16 cellular contexts compared by ENCODE assay signal in genomic region chr13:31138515-31138914, GRCh38. TPM values are rescaled to one million over a fixed set of nuclear protein-coding genes. Genes with fewer than 3 reads are reported as not detected.
A peak's percentile ranks its signal among the peaks of the same experiment; 100 is the strongest.
DNase-seq lines count a peak whose midpoint lies in the region; ATAC-seq, FAIRE-seq and TF ChIP-seq lines count a peak whose summit lies in the region.
"Had no signal": no experiment of that assay in that cellular context is flagged by ENCODE, and none has a peak within 500 bp of the region (broad histone marks: within the 10 kb centered on the region; RNA-seq: fewer than 3 reads in every experiment).

No MANE protein-coding gene starts in this region.

- no peak overlapping the region for H3K23ac ChIP-seq in trophoblast cell (ENCODE audit: low read length)

- H4K8ac ChIP-seq in trophoblast cell (ENCODE audit: low read depth, low read length), result no peak overlapping the region

- POLR2A ChIA-PET in CD8-positive, alpha-beta T cell (lab: Charles Lee), result no interaction called here
- POLR2A ChIA-PET in activated naive CD8-positive, alpha-beta T cell treated with anti-CD3 and anti-CD28 coated beads, Interleukin-2, amount 10 ng/mL, durations not matched to agents 7 days and 5 days (lab: Charles Lee), result no interaction called here
- POLR2A ChIA-PET in endothelial cell of umbilical vein (lab: Charles Lee), result interaction anchor here (1.1 kb wide), 1 partner anchor 14 kb away, joined by 3 read pairs; no protein-coding TSS in a partner anchor

- H3K4me3 Mint-ChIP-seq in CD8-positive, alpha-beta T cell, result no peak overlapping the region
- no peak overlapping the region for H3K4me3 Mint-ChIP-seq in activated naive CD8-positive, alpha-beta T cell treated with anti-CD3 and anti-CD28 coated beads, Interleukin-2, amount 10 ng/mL, durations not matched to agents 7 days and 5 days
- H3K4me3 Mint-ChIP-seq: B cell; CD4-positive, alpha-beta memory T cell had no signal

- H3K27ac Mint-ChIP-seq in CD8-positive, alpha-beta T cell, result peak overlapping the region; percentile 27
- H3K27ac Mint-ChIP-seq in activated naive CD8-positive, alpha-beta T cell treated with anti-CD3 and anti-CD28 coated beads, Interleukin-2, amount 10 ng/mL, durations not matched to agents 7 days and 5 days, result peak overlapping the region; percentile 60
- H3K27ac Mint-ChIP-seq: B cell had no signal

- no peaks in the 10 kb centered on the region for H3K4me1 ChIP-seq in CD8-positive, alpha-beta T cell (ENCODE audit: insufficient read depth, low read length)
- no peaks in the 10 kb centered on the region for H3K4me1 ChIP-seq in endothelial cell of umbilical vein (ENCODE audit: control insufficient read depth, extremely low read depth, insufficient read depth, low read length)
- no peaks in the 10 kb centered on the region for H3K4me1 ChIP-seq in trophoblast cell (ENCODE audit: control insufficient read depth in 1 of 2, insufficient read depth in 2 of 2, low read length in 2 of 2)

- no peak for TF ChIP-seq CTCF in CD8-positive, alpha-beta T cell (IDR thresholded peaks at IDR 0.05)
- no peak for TF ChIP-seq CTCF in endothelial cell of umbilical vein (IDR thresholded peaks at IDR 0.05; ENCODE audit: extremely low read depth in 1 of 2, insufficient read depth in 1 of 2, low read depth in 1 of 2, low read length in 2 of 2)

- no peak overlapping the region for H3K4me3 ChIP-seq in CD8-positive, alpha-beta T cell (ENCODE audit: low read depth, low read length)
- H3K4me3 ChIP-seq in endothelial cell of umbilical vein (replicated peaks in 1 of 3; ENCODE audit: insufficient read depth in 1 of 3, low read depth in 1 of 3, low read length in 3 of 3) (no peak overlapping the region), trophoblast cell (ENCODE audit: low read depth, low read length) (no peak overlapping the region)
- H3K4me3 ChIP-seq: K562, PC-9 had no signal

- intact Hi-C loops in CD8-positive, alpha-beta T cell (cut with DNase I, micrococcal nuclease), result no loop called here
- intact Hi-C loops in endothelial cell of umbilical vein (cut with micrococcal nuclease), result no loop called here

- H3K79me1 ChIP-seq in trophoblast cell (ENCODE audit: low read length), result no peaks in the 10 kb centered on the region

- no peaks in the 10 kb centered on the region for H3K9me1 ChIP-seq in endothelial cell of umbilical vein (replicated peaks; ENCODE audit: control insufficient read depth, extremely low read depth, insufficient read depth, low read length)

- H2BK12ac ChIP-seq in trophoblast cell (ENCODE audit: low read length), result no peak overlapping the region

- no peak overlapping the region for H4K12ac ChIP-seq in trophoblast cell (ENCODE audit: low read depth, low read length)

- no peak for ATAC-seq in CD8-positive, alpha-beta T cell
- ATAC-seq in activated naive CD8-positive, alpha-beta T cell treated with anti-CD3 and anti-CD28 coated beads, Interleukin-2, amount 10 ng/mL, durations not matched to agents 7 days and 5 days (ENCODE audit: low read depth), result no peak
- no peak for ATAC-seq in HG03045 (IDR thresholded peaks at IDR 0.05; ENCODE audit: unreplicated experiment)
- ATAC-seq: K562 had no signal

- H2AK5ac ChIP-seq in trophoblast cell (ENCODE audit: low read length), result no peak overlapping the region

- H3K27ac ChIP-seq in CD8-positive, alpha-beta T cell (ENCODE audit: low read depth, low read length), result no peak overlapping the region
- H3K27ac ChIP-seq in KOPT-K1 (ENCODE audit: low read depth, low read length, poor library complexity, severe bottlenecking) (peak overlapping the region; percentile 98), endothelial cell of umbilical vein (ENCODE audit: insufficient read depth, low read depth, low read length) (no peak overlapping the region), trophoblast cell (ENCODE audit: low read depth, low read length) (no peak overlapping the region)
- H3K27ac ChIP-seq: PC-9 had no signal

- no peak overlapping the region for H2BK120ac ChIP-seq in trophoblast cell (ENCODE audit: insufficient read depth, low read length, poor library complexity)

- peaks cover 13% of the 10 kb centered on the region for H3K4me1 Mint-ChIP-seq in CD8-positive, alpha-beta T cell (ENCODE audit: low read depth)
- peaks cover 33% of the 10 kb centered on the region for H3K4me1 Mint-ChIP-seq in activated naive CD8-positive, alpha-beta T cell treated with anti-CD3 and anti-CD28 coated beads, Interleukin-2, amount 10 ng/mL, durations not matched to agents 7 days and 5 days
- H3K4me1 Mint-ChIP-seq: B cell had no signal

- no peak overlapping the region for H3K4ac ChIP-seq in trophoblast cell (ENCODE audit: low read depth, low read length)

- H3K36me3 Mint-ChIP-seq in CD8-positive, alpha-beta T cell, result peaks cover 84% of the 10 kb centered on the region
- peaks cover 53% of the 10 kb centered on the region for H3K36me3 Mint-ChIP-seq in activated naive CD8-positive, alpha-beta T cell treated with anti-CD3 and anti-CD28 coated beads, Interleukin-2, amount 10 ng/mL, durations not matched to agents 7 days and 5 days

- peaks cover 10% of the 10 kb centered on the region for H3K79me2 ChIP-seq in endothelial cell of umbilical vein (ENCODE audit: control insufficient read depth, insufficient read depth, low read length)
- H3K79me2 ChIP-seq in trophoblast cell (ENCODE audit: control insufficient read depth, insufficient read depth, low read length, poor library complexity), result no peaks in the 10 kb centered on the region

- H2AFZ ChIP-seq in endothelial cell of umbilical vein (ENCODE audit: low read depth, low read length) (no peak overlapping the region), trophoblast cell (ENCODE audit: insufficient read depth, low read length, poor library complexity) (no peak overlapping the region)
- H2AFZ ChIP-seq: PC-9 had no signal

- CTCF ChIA-PET in CD8-positive, alpha-beta T cell (lab: Charles Lee), result no interaction called here
- CTCF ChIA-PET in endothelial cell of umbilical vein (lab: Charles Lee), result interaction anchor here (1.2 to 1.9 kb wide), 2 partner anchors 15 to 94 kb away, joined by 4 read pairs; no protein-coding TSS in a partner anchor

- no peak overlapping the region for H2BK5ac ChIP-seq in trophoblast cell (ENCODE audit: low read depth, low read length, poor library complexity)

- H4K91ac ChIP-seq in trophoblast cell (ENCODE audit: low read depth, low read length), result no peak overlapping the region

- no peaks in the 10 kb centered on the region for H3K27me3 ChIP-seq in CD8-positive, alpha-beta T cell (ENCODE audit: insufficient read depth, low read length)
- H3K27me3 ChIP-seq in endothelial cell of umbilical vein (ENCODE audit: control insufficient read depth in 2 of 2, insufficient read depth in 2 of 2, low read length in 2 of 2) (no peaks in the 10 kb centered on the region), trophoblast cell (ENCODE audit: insufficient read depth, low read length) (no peaks in the 10 kb centered on the region)

- H3K4me2 ChIP-seq in endothelial cell of umbilical vein (ENCODE audit: insufficient read depth, low read length) (no peak overlapping the region), trophoblast cell (ENCODE audit: low read length) (no peak overlapping the region)
- H3K4me2 ChIP-seq: PC-9 had no signal

- no peak overlapping the region for H3K14ac ChIP-seq in trophoblast cell (ENCODE audit: low read length)

- H4K20me1 ChIP-seq in endothelial cell of umbilical vein (replicated peaks; ENCODE audit: control insufficient read depth, extremely low read depth, insufficient read depth, low read length), result no peaks in the 10 kb centered on the region

- no peaks in the 10 kb centered on the region for H3K27me3 Mint-ChIP-seq in CD8-positive, alpha-beta T cell (ENCODE audit: low read depth)
- H3K27me3 Mint-ChIP-seq in activated naive CD8-positive, alpha-beta T cell treated with anti-CD3 and anti-CD28 coated beads, Interleukin-2, amount 10 ng/mL, durations not matched to agents 7 days and 5 days, result no peaks in the 10 kb centered on the region
- H3K27me3 Mint-ChIP-seq: B cell; CD4-positive, alpha-beta memory T cell had no signal

- peaks cover 48% of the 10 kb centered on the region for H3K36me3 ChIP-seq in CD8-positive, alpha-beta T cell (ENCODE audit: insufficient read depth, low read length)
- H3K36me3 ChIP-seq in KOPT-K1 (ENCODE audit: insufficient read depth, low read length), result peaks cover 86% of the 10 kb centered on the region
- peaks cover 12 to 34% of the 10 kb centered on the region in 2 experiments for H3K36me3 ChIP-seq in endothelial cell of umbilical vein (ENCODE audit: control insufficient read depth in 2 of 2, extremely low read depth in 1 of 2, insufficient read depth in 2 of 2, low read length in 2 of 2)
- H3K36me3 ChIP-seq in trophoblast cell (ENCODE audit: control insufficient read depth in 1 of 2, insufficient read depth in 2 of 2, low read length in 2 of 2), result peaks cover 0 to 20% of the 10 kb centered on the region in 2 experiments

- H3K9me3 ChIP-seq in CD8-positive, alpha-beta T cell (ENCODE audit: low read length), result no peaks in the 10 kb centered on the region
- H3K9me3 ChIP-seq in KOPT-K1 (ENCODE audit: insufficient read depth, low read length, poor library complexity, severe bottlenecking) (no peaks in the 10 kb centered on the region), endothelial cell of umbilical vein (replicated peaks; ENCODE audit: control insufficient read depth, insufficient read depth, low read length) (no peaks in the 10 kb centered on the region), trophoblast cell (ENCODE audit: insufficient read depth, low read depth, low read length) (no peaks in the 10 kb centered on the region)

- BruUV-seq in endothelial cell of umbilical vein (replicated peaks; lab: Mats Ljungman, UMichigan), result no TSS peak

- H3K18ac ChIP-seq in trophoblast cell (ENCODE audit: low read length), result no peak overlapping the region

- H3K9me3 Mint-ChIP-seq in CD8-positive, alpha-beta T cell, result no peaks in the 10 kb centered on the region
- H3K9me3 Mint-ChIP-seq in activated naive CD8-positive, alpha-beta T cell treated with anti-CD3 and anti-CD28 coated beads, Interleukin-2, amount 10 ng/mL, durations not matched to agents 7 days and 5 days, result no peaks in the 10 kb centered on the region
- H3K9me3 Mint-ChIP-seq: CD4-positive, alpha-beta memory T cell had no signal

- dilution Hi-C loops in endothelial cell of umbilical vein (cut with MboI; ENCODE audit: extremely low pct_ligation_motif_present, low sequenced_read_pairs), result no loop called here

- H3K9ac ChIP-seq in endothelial cell of umbilical vein (replicated peaks; ENCODE audit: extremely low read depth, insufficient read depth, low read length) (no peak overlapping the region), trophoblast cell (ENCODE audit: low read length) (no peak overlapping the region)

- no peak for TF ChIP-seq POLR2A in endothelial cell of umbilical vein (IDR thresholded peaks at IDR 0.05; ENCODE audit: low read depth, low read length)

- peak; percentile 35 for FAIRE-seq in endothelial cell of umbilical vein (lab: Jason Lieb, UNC)
- FAIRE-seq: K562 had no signal

- WGBS in trophoblast cell (ENCODE audit: extremely low coverage, insufficient coverage, insufficient read length), result no CpG with 5 or more reads among the region's 3 CpGs

- DNase-seq in CD8-positive, alpha-beta T cell, result no peak
- no peak for DNase-seq in activated naive CD8-positive, alpha-beta T cell treated with anti-CD3 and anti-CD28 coated beads, Interleukin-2, amount 10 ng/mL, durations not matched to agents 7 days and 5 days
- DNase-seq in endothelial cell of umbilical vein (ENCODE audit: low read depth, low spot score) (no peak), trophoblast cell (no peak), T-helper 9 cell (no peak)
- DNase-seq: CD4-positive, alpha-beta memory T cell; GOT3; NCI-H146; NCI-H2081 treated with DMSO at 0.1 percent for 48 hours; NCI-H226; NCI-H526 treated with DMSO at 0.1 percent for 48 hours; PC-9 had no signal

RNA-seq across cellular contexts. Expression of gene HSPH1, which starts 23.2 kb away (rescaled TPM):
- total RNA-seq in CD8-positive, alpha-beta T cell, result 100 to 1,000 TPM; 189 to 199 TPM
- total RNA-seq in activated naive CD8-positive, alpha-beta T cell treated with anti-CD3 and anti-CD28 coated beads, Interleukin-2, amount 10 ng/mL, durations not matched to agents 7 days and 5 days, result 10 to 100 TPM; 71.2 to 88.2 TPM
- 98.1 and 124 TPM in 2 replicates for total RNA-seq in endothelial cell of umbilical vein
- polyA plus RNA-seq in endothelial cell of umbilical vein, result 10.9 and 15.8 TPM in 2 replicates
- 32.8 and 33.1 TPM in 2 replicates for polyA plus RNA-seq in endothelial cell of umbilical vein (2011; cell fraction: cytosol; rRNA removed)
- 48.3 and 64.0 TPM in 2 replicates for polyA plus RNA-seq in endothelial cell of umbilical vein (2011; cell fraction: nucleus; rRNA removed)
- polyA plus RNA-seq in endothelial cell of umbilical vein (2012), result 112 and 183 TPM in 2 replicates
- polyA minus RNA-seq in endothelial cell of umbilical vein, result 15.7 and 18.2 TPM in 2 replicates
- polyA minus RNA-seq in endothelial cell of umbilical vein (2011; cell fraction: cytosol; rRNA and poly(A)+ RNA removed), result 33.0 TPM
- polyA minus RNA-seq in endothelial cell of umbilical vein (2011; cell fraction: nucleus; rRNA and poly(A)+ RNA removed), result 21.7 and 29.5 TPM in 2 replicates
- 82.9 and 87.6 TPM in 2 replicates for polyA plus RNA-seq in trophoblast cell (2013)
